14 cellular contexts compared by ENCODE assay signal in genomic region chr11:114200351-114200750, GRCh38.
DNase-seq lines count a peak whose midpoint lies in the region; TF ChIP-seq lines count a peak whose summit lies in the region.
"Had no signal": no experiment of that assay in that cellular context is flagged by ENCODE, and none has a peak within 500 bp of the region (broad histone marks: within the 10 kb centered on the region; RNA-seq: fewer than 3 reads in every experiment).

No MANE protein-coding gene starts in this region.

- H3K27ac ChIP-seq in ascending aorta, result peak overlapping the region; percentile 88 to 98
- peak overlapping the region; percentile 81 for H3K27ac ChIP-seq in muscle layer of colon (ENCODE audit: low read depth, low read length)
- peak overlapping the region; percentile 42 to 79 for H3K27ac ChIP-seq in testis

- in situ Hi-C loops in ACHN (cut with HindIII; ENCODE audit: low pct_ligation_motif_present, low pct_unique_long_range_greater_than_20kb, low sequenced_read_pairs), result no loop called here

- H3K9ac ChIP-seq in muscle layer of colon (ENCODE audit: low read length), result no peak overlapping the region

- DNase-seq in Daoy (ENCODE audit: low read depth) (peak; percentile 16), ascending aorta (ENCODE audit: low spot score in 2 of 2) (no peak), testis (no peak), NCI-H526 (lab: John Stamatoyannopoulos, UW) (no peak), ACHN (no peak), GM19238 (ENCODE audit: insufficient read length, low spot score) (no peak)
- DNase-seq: activated CD4-positive, alpha-beta T cell treated with anti-CD3 and anti-CD28 coated beads, Interleukin-2, amount 50 U/mL, for 4 hours; activated T-cell treated with anti-CD3 and anti-CD28 coated beads, Interleukin-2, amount 50 U/mL, for 48 hours; AML-193; Calu3; effector memory CD8-positive, alpha-beta T cell; GF-D8; left colon had no signal

- H3K9me3 ChIP-seq in ascending aorta (no peaks in the 10 kb centered on the region), muscle layer of colon (ENCODE audit: low read length) (no peaks in the 10 kb centered on the region), testis (no peaks in the 10 kb centered on the region)

- H3K27me3 ChIP-seq in ascending aorta (no peaks in the 10 kb centered on the region), muscle layer of colon (ENCODE audit: control insufficient read depth in 1 of 2, insufficient read depth in 2 of 2, low read length in 2 of 2) (no peaks in the 10 kb centered on the region), testis (no peaks in the 10 kb centered on the region)

- 85 to 93% methylated on average over 5 of the region's 5 CpGs for WGBS in testis, 2 donors

- H3K4me1 ChIP-seq in ascending aorta (peaks cover 33 to 69% of the 10 kb centered on the region in 2 donors), muscle layer of colon (ENCODE audit: insufficient read depth, low read length) (peaks cover 65% of the 10 kb centered on the region), testis (peaks cover 52% of the 10 kb centered on the region)

- H3K36me3 ChIP-seq in ascending aorta (peaks cover 12 to 39% of the 10 kb centered on the region in 2 donors), muscle layer of colon (ENCODE audit: insufficient read depth, low read length) (no peaks in the 10 kb centered on the region), testis (ENCODE audit: low read depth, missing control alignments) (no peaks in the 10 kb centered on the region)

- TF ChIP-seq POLR2A in testis (IDR thresholded peaks at IDR 0.05), result no peak

- TF ChIP-seq CTCF in ascending aorta (IDR thresholded peaks at IDR 0.05), result no peak
- TF ChIP-seq CTCF in testis (IDR thresholded peaks at IDR 0.05), result no peak

- intact Hi-C loops in ascending aorta (cut with DNase I) (loop anchor here (5.0 kb wide), 1 partner anchor 47 kb away; no protein-coding TSS in a partner anchor), testis (cut with DNase I; ENCODE audit: low total_unique reads) (no loop called here)

- H3K4me3 ChIP-seq in ascending aorta (no peak overlapping the region), muscle layer of colon (ENCODE audit: low read depth in 1 of 2, low read length in 2 of 2) (no peak overlapping the region), testis (no peak overlapping the region)
